12 cellular contexts compared by ENCODE assay signal in the genomic region with DNA sequence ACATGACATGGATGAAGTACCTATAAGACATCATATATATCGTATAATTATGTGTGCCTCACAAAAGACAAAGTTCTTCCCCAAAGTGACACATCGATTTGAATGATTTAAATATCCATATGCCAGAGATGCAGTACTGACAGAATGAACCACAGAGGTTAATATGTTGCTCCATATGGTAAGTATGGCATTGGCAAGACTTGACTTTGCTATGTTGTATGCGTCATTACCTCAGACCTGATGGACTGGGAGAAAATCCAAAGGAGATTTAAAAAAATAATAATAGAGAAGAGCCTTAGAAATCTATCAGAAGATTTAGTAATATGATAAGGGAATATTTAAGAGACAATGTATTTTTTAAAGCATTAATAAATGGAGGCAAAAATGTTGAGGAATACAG.
DNase-seq lines count a peak whose midpoint lies in the region; ATAC-seq lines count a peak whose summit lies in the region.
"Had no signal": no experiment of that assay in that cellular context is flagged by ENCODE, and none has a peak within 500 bp of the region (broad histone marks: within the 10 kb centered on the region; RNA-seq: fewer than 3 reads in every experiment).

No MANE protein-coding gene starts in this region.

- peak; percentile 71 for DNase-seq in NCI-H1694 (lab: John Stamatoyannopoulos, UW)
- DNase-seq in NCI-H524 (lab: John Stamatoyannopoulos, UW), result peak; percentile 13 to 50
- DNase-seq in fibroblast of peridontal ligament (ENCODE audit: extremely low read depth), result peak; percentile 5
- DNase-seq in SK-N-DZ (ENCODE audit: low spot score), result no peak
- no peak for DNase-seq in activated CD4-positive, alpha-beta T cell treated with anti-CD3 and anti-CD28 coated beads, Interleukin-2, amount 50 U/mL, for 1 hour
- no peak for DNase-seq in NCI-H526 treated with DMSO at 0.1 percent for 48 hours (lab: John Stamatoyannopoulos, UW)
- DNase-seq: CD8-positive, alpha-beta T cell; COR-L47; DMS53; H7 had no signal

- ATAC-seq in GM21526 (IDR thresholded peaks at IDR 0.05; ENCODE audit: low FRiP score, unreplicated experiment), result no peak
- ATAC-seq: CD8-positive, alpha-beta T cell; GM23338 had no signal

Comparison
In these comparisons a context has a peak if more than half of its experiments do, and no peak if none do; other contexts are left out.
1. DNase-seq: peak in NCI-H1694 (single experiment), NCI-H524 (2 of 2) and fibroblast of peridontal ligament (single experiment); none in SK-N-DZ (single experiment), activated CD4-positive, alpha-beta T cell treated with anti-CD3 and anti-CD28 coated beads, Interleukin-2, amount 50 U/mL, for 1 hour (single experiment) and NCI-H526 treated with DMSO at 0.1 percent for 48 hours (single experiment).